In the genomic region with DNA sequence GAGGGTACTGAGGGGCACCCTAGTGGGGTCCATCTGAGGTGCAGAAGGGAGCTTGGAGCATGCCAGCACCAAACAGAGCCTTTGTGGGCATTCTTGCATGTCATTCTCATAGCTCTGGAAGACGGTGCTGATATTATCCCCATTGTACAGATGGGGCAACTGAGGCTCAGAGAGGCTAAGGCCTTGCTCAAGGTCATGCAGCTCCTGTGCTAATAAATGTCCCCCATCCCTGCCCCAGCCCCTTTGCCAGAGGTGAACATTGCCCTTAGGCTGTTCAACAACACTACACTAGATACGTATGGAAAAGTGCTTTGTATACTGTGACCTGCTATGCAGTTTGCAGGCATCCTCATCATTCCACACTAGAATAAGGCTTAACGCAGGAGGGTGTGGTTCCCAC, we compare ENCODE assay signal across 19 cellular contexts. TPM values are rescaled to one million over a fixed set of nuclear protein-coding genes. Genes with fewer than 3 reads are reported as not detected.
A peak's percentile ranks its signal among the peaks of the same experiment; 100 is the strongest.
DNase-seq lines count a peak whose midpoint lies in the region; ATAC-seq, FAIRE-seq and TF ChIP-seq lines count a peak whose summit lies in the region.
"Had no signal": no experiment of that assay in that cellular context is flagged by ENCODE, and none has a peak within 500 bp of the region (broad histone marks: within the 10 kb centered on the region; RNA-seq: fewer than 3 reads in every experiment).

No MANE protein-coding gene starts in this region.

- H3K4me3 ChIP-seq in HepG2 (replicated peaks in 1 of 3; ENCODE audit: insufficient read depth in 1 of 3, low read depth in 2 of 3, low read length in 3 of 3) (no peak overlapping the region), right lobe of liver (no peak overlapping the region), K562 (no peak overlapping the region), skeletal muscle tissue (ENCODE audit: low read length in 3 of 3) (no peak overlapping the region)
- H3K4me3 ChIP-seq: A549 had no signal

- H4K20me1 ChIP-seq in HepG2 (ENCODE audit: insufficient read depth, low read length), result no peaks in the 10 kb centered on the region
- H4K20me1 ChIP-seq in K562 (replicated peaks; ENCODE audit: control insufficient read depth, insufficient read depth, low read length), result peaks cover 3% of the 10 kb centered on the region; the same call in 1 of the 2 replicates

- in situ Hi-C loops in HepG2 (cut with HindIII; ENCODE audit: extremely low pct_ligation_motif_present, low pct_unique_long_range_greater_than_20kb) (no loop called here), K562 (cut with MboI) (no loop called here)

- ATAC-seq in HepG2 (no peak), right lobe of liver (no peak), K562 (no peak), HG02938 (IDR thresholded peaks at IDR 0.05; ENCODE audit: unreplicated experiment) (no peak)
- ATAC-seq: A549; CD8-positive, alpha-beta T cell had no signal

- BruUV-seq in HepG2 (replicated peaks; lab: Mats Ljungman, UMichigan) (no TSS peak), K562 (replicated peaks; lab: Mats Ljungman, UMichigan) (no TSS peak)

- no peak for FAIRE-seq in HepG2 (lab: Jason Lieb, UNC)
- no peak for FAIRE-seq in K562 (lab: Jason Lieb, UNC)
- FAIRE-seq: A549, D721Med, GM12892 had no signal

- TF ChIP-seq RAD21 in HepG2 (CRISPR knock-in tag; IDR thresholded peaks at IDR 0.05) (no peak), K562 (CRISPR knock-in tag; conservative IDR thresholded peaks at IDR 0.05 in 1 of 2, IDR thresholded peaks at IDR 0.05 in 1 of 2) (no peak)

- intact Hi-C loops in HepG2 (cut with micrococcal nuclease; ENCODE audit: unreplicated experiment), result no loop called here
- intact Hi-C loops in right lobe of liver (cut with DNase I), result no loop called here
- intact Hi-C loops in K562 (cut with micrococcal nuclease), result no loop called here

- CTCF ChIA-PET in HepG2 (lab: Yijun Ruan, JAX; ENCODE audit: low intra/inter-chr PET ratio, low total read pairs), result no interaction called here
- CTCF ChIA-PET in K562 (lab: Yijun Ruan, JAX; ENCODE audit: low intra/inter-chr PET ratio), result no interaction called here

- no peak for TF ChIP-seq CTCF in HepG2 (CRISPR knock-in tag; IDR thresholded peaks at IDR 0.05)
- TF ChIP-seq CTCF in right lobe of liver (IDR thresholded peaks at IDR 0.05), result no peak
- TF ChIP-seq CTCF in K562 (IDR thresholded peaks at IDR 0.05 in 2 of 3, conservative IDR thresholded peaks at IDR 0.05 in 1 of 3; ENCODE audit: insufficient read depth in 2 of 3, low read depth in 1 of 3, low read length in 3 of 3), result no peak

- H2AFZ ChIP-seq in HepG2 (ENCODE audit: low read length) (no peak overlapping the region), K562 (ENCODE audit: low read depth, low read length) (no peak overlapping the region)

- H3K9me3 ChIP-seq in HepG2 (ENCODE audit: low read length) (no peaks in the 10 kb centered on the region), right lobe of liver (no peaks in the 10 kb centered on the region), K562 (replicated peaks; ENCODE audit: control insufficient read depth, insufficient read depth, low read depth, low read length) (no peaks in the 10 kb centered on the region), skeletal muscle tissue (ENCODE audit: control insufficient read depth in 3 of 3, low read length in 3 of 3) (no peaks in the 10 kb centered on the region)
- H3K9me3 ChIP-seq: A549, BE2C had no signal

- no peak overlapping the region for H3K27ac ChIP-seq in HepG2 (ENCODE audit: extremely low read length, insufficient read depth, low read length)
- no peak overlapping the region for H3K27ac ChIP-seq in right lobe of liver
- no peak overlapping the region for H3K27ac ChIP-seq in K562 (ENCODE audit: extremely low read depth, low read depth, low read length)
- peak overlapping the region; percentile 56 for H3K27ac ChIP-seq in skeletal muscle tissue (ENCODE audit: low read depth, low read length)

- H3K4me1 ChIP-seq in HepG2 (ENCODE audit: insufficient read depth, low read length) (peaks cover 100% of the 10 kb centered on the region), right lobe of liver (peaks cover 0 to 23% (median 9%) of the 10 kb centered on the region in 4 donors), K562 (replicated peaks in 1 of 2; ENCODE audit: control insufficient read depth in 2 of 2, insufficient read depth in 2 of 2, low read length in 2 of 2) (peaks cover 1 to 2% of the 10 kb centered on the region in 2 experiments; a peak in 3 of 5 replicates), skeletal muscle tissue (ENCODE audit: control insufficient read depth in 3 of 3, insufficient read depth in 3 of 3, low read length in 3 of 3) (peaks cover 45 to 62% (median 46%) of the 10 kb centered on the region in 3 donors)

- no peak for TF ChIP-seq POLR2A in HepG2 (IDR thresholded peaks at IDR 0.05; ENCODE audit: insufficient read depth in 1 of 2, low read depth in 2 of 2, low read length in 2 of 2)
- no peak for TF ChIP-seq POLR2A in right lobe of liver (IDR thresholded peaks at IDR 0.05)
- no peak for TF ChIP-seq POLR2A in K562 (conservative IDR thresholded peaks at IDR 0.05)

- 28% methylated on average over 3 of the region's 3 CpGs for WGBS in HepG2 (ENCODE audit: low lambda C conversion rate)
- WGBS in right lobe of liver (ENCODE audit: insufficient coverage, low coverage, low lambda C conversion rate, missing lambda C conversion rate), result 80% methylated on average over 1 of the region's 3 CpGs
- 0% methylated on average over 3 of the region's 3 CpGs for WGBS in K562 (ENCODE audit: insufficient coverage, low coverage, missing lambda C conversion rate)

- H3K9me1 ChIP-seq in K562 (ENCODE audit: control insufficient read depth, insufficient read depth, low read length), result no peaks in the 10 kb centered on the region

- POLR2A ChIA-PET in HepG2 (lab: Yijun Ruan, JAX) (interaction anchor here (0.9 to 2.0 kb wide), 2 partner anchors 34 to 194 kb away, joined by 3 to 6 read pairs; a partner anchor contains a TSS), K562 (lab: Yijun Ruan, JAX) (interaction anchor here (0.5 kb wide), 1 partner anchor 193 kb away, joined by 3 read pairs; no protein-coding TSS in a partner anchor)

- peak overlapping the region; percentile 38; the same call in 1 of the 2 replicates for H3K4me2 ChIP-seq in HepG2 (ENCODE audit: low read depth, low read length)
- H3K4me2 ChIP-seq in K562 (ENCODE audit: insufficient read depth, low read length), result no peak overlapping the region
- H3K4me2 ChIP-seq: A549 had no signal

- H3K79me2 ChIP-seq in HepG2 (ENCODE audit: insufficient read depth, low read length) (no peaks in the 10 kb centered on the region), K562 (ENCODE audit: control insufficient read depth, insufficient read depth, low read length) (no peaks in the 10 kb centered on the region)

- no peak for DNase-seq in HepG2 (ENCODE audit: low spot score)
- DNase-seq in right lobe of liver, result no peak
- DNase-seq in K562 (ENCODE audit: extremely low read depth in 1 of 4, low spot score in 3 of 4), result no peak
- no peak for DNase-seq in activated CD4-positive, alpha-beta T cell treated with anti-CD3 and anti-CD28 coated beads, Interleukin-2, amount 50 U/mL, for 48 hours
- DNase-seq in LoVo (ENCODE audit: low spot score), result no peak
- DNase-seq: BE2C; CD8-positive, alpha-beta T cell; COR-L47; DMS153; DND-41; GDM1; GOT3; H9 had no signal

- no peak for TF ChIP-seq EP300 in HepG2 (IDR thresholded peaks at IDR 0.05; ENCODE audit: low read depth in 2 of 2, low read length in 2 of 2)
- TF ChIP-seq EP300 in HepG2 (CRISPR knock-in tag; IDR thresholded peaks at IDR 0.05; ENCODE audit: borderline replicate concordance), result no peak
- no peak for TF ChIP-seq EP300 in K562 (IDR thresholded peaks at IDR 0.05; ENCODE audit: low read length)

- H3K36me3 ChIP-seq in HepG2 (replicated peaks in 1 of 2; ENCODE audit: control insufficient read depth in 1 of 2, insufficient read depth in 2 of 2, low read length in 2 of 2) (no peaks in the 10 kb centered on the region), right lobe of liver (no peaks in the 10 kb centered on the region), K562 (ENCODE audit: control insufficient read depth, insufficient read depth, low read length) (no peaks in the 10 kb centered on the region), skeletal muscle tissue (ENCODE audit: control insufficient read depth in 3 of 3, insufficient read depth in 3 of 3, low read length in 3 of 3) (no peaks in the 10 kb centered on the region)
- H3K36me3 ChIP-seq: BE2C had no signal

- no peaks in the 10 kb centered on the region; a peak in 1 of 5 replicates for H3K27me3 ChIP-seq in HepG2 (ENCODE audit: control insufficient read depth in 1 of 2, insufficient read depth in 2 of 2, low read length in 2 of 2)
- H3K27me3 ChIP-seq in right lobe of liver, result no peaks in the 10 kb centered on the region
- H3K27me3 ChIP-seq in K562 (ENCODE audit: control insufficient read depth in 2 of 2, insufficient read depth in 2 of 2, low read length in 2 of 2), result peaks cover 4 to 45% of the 10 kb centered on the region in 2 experiments; a peak in 4 of 5 replicates
- H3K27me3 ChIP-seq in skeletal muscle tissue (ENCODE audit: control insufficient read depth in 3 of 3, insufficient read depth in 3 of 3, low read length in 3 of 3), result no peaks in the 10 kb centered on the region
- H3K27me3 ChIP-seq: BE2C had no signal

- no peak overlapping the region for H3K9ac ChIP-seq in HepG2 (ENCODE audit: insufficient read depth, low read depth, low read length)
- no peak overlapping the region for H3K9ac ChIP-seq in K562 (ENCODE audit: insufficient read depth in 1 of 2, low read depth in 2 of 2, low read length in 2 of 2)
- H3K9ac ChIP-seq in skeletal muscle tissue (ENCODE audit: low read depth in 1 of 3, low read length in 3 of 3), result no peak overlapping the region

RNA-seq across cellular contexts. Expression of a gene that starts 5.5 kb away (rescaled TPM):
- total RNA-seq in HepG2 (2016; rRNA removed; fragmentation: Illumina TruSeq; extraction: Trizol), result 16.7 and 20.8 TPM in 2 replicates
- 17.4 and 17.7 TPM in 2 replicates for total RNA-seq in HepG2 (2016; cell fraction: cytosol; rRNA removed; fragmentation: Illumina TruSeq; extraction: Trizol; ENCODE audit: low read depth)
- 14.4 and 18.0 TPM in 2 replicates for total RNA-seq in HepG2 (2016; cell fraction: insoluble cytoplasmic fraction; rRNA removed; fragmentation: Illumina TruSeq; extraction: Trizol)
- 56.5 and 60.6 TPM in 2 replicates for total RNA-seq in HepG2 (2016; cell fraction: membrane; rRNA removed; fragmentation: Illumina TruSeq; extraction: Trizol)
- total RNA-seq in HepG2 (2016; cell fraction: nucleus; rRNA removed; fragmentation: Illumina TruSeq; extraction: Trizol), result 12.9 and 17.3 TPM in 2 replicates
- polyA plus RNA-seq in HepG2 (2011; rRNA removed), result 39.0 and 53.0 TPM in 2 replicates
- polyA plus RNA-seq in HepG2 (2011; cell fraction: cytosol; rRNA removed), result 32.6 and 36.6 TPM in 2 replicates
- 28.0 and 46.3 TPM in 2 replicates for polyA plus RNA-seq in HepG2 (2011; cell fraction: nucleus; rRNA removed)
- polyA plus RNA-seq in HepG2 (2012), result 66.5 and 66.8 TPM in 2 replicates
- polyA plus RNA-seq in HepG2 (2016; cell fraction: cytosol; fragmentation: Illumina TruSeq; extraction: Trizol; ENCODE audit: low read depth), result 51.2 and 58.4 TPM in 2 replicates
- polyA plus RNA-seq in HepG2 (2016; cell fraction: insoluble cytoplasmic fraction; fragmentation: Illumina TruSeq; extraction: Trizol; ENCODE audit: low read depth), result 34.8 and 53.2 TPM in 2 replicates
- polyA plus RNA-seq in HepG2 (2016; cell fraction: membrane; fragmentation: Illumina TruSeq; extraction: Trizol; ENCODE audit: low read depth), result 96.9 and 114 TPM in 2 replicates
- polyA plus RNA-seq in HepG2 (2016; cell fraction: nucleus; fragmentation: Illumina TruSeq; extraction: Trizol; ENCODE audit: insufficient read depth, low read depth), result 24.4 and 28.5 TPM in 2 replicates
- 15.0 and 50.3 TPM in 2 replicates for polyA minus RNA-seq in HepG2 (2011; rRNA and poly(A)+ RNA removed; ENCODE audit: low replicate concordance)
- 28.8 and 48.7 TPM in 2 replicates for polyA minus RNA-seq in HepG2 (2011; cell fraction: cytosol; rRNA and poly(A)+ RNA removed)
- 20.4 and 20.9 TPM in 2 replicates for polyA minus RNA-seq in HepG2 (2011; cell fraction: nucleus; rRNA and poly(A)+ RNA removed)
- 10 to 100 TPM in 1 of 6 experiments, 1 to 10 TPM in 5; 3.1 to 13.2 (median 5.3) TPM for total RNA-seq in right lobe of liver
- total RNA-seq in K562 (2011; cell fraction: chromatin; rRNA removed; ENCODE audit: low replicate concordance), result 1.5 and 3.3 TPM in 2 replicates
- total RNA-seq in K562 (2011; cell fraction: nucleolus; rRNA removed), result 1.1 and 2.5 TPM in 2 replicates
- total RNA-seq in K562 (2011; cell fraction: nucleoplasm; rRNA removed), result 0.61 and 0.95 TPM in 2 replicates
- total RNA-seq in K562 (2014; rRNA removed), result 1.3 TPM in 2 replicates
- total RNA-seq in K562 (2014; rRNA removed; fragmentation: Illumina TruSeq; extraction: Trizol), result 0.80 and 1.3 TPM in 2 replicates
- total RNA-seq in K562 (2015; rRNA removed; fragmentation: Illumina TruSeq; extraction: Trizol), result 0.90 and 2.5 TPM in 2 replicates
- total RNA-seq in K562 (2021), result 2.6 and 4.3 TPM in 2 replicates
- polyA plus RNA-seq in K562 (2011; rRNA removed), result 0.89 and 1.4 TPM in 2 replicates
- 0.94 and 2.4 TPM in 2 replicates for polyA plus RNA-seq in K562 (2011; cell fraction: cytosol; rRNA removed)
- 1.1 and 1.5 TPM in 2 replicates for polyA plus RNA-seq in K562 (2011; cell fraction: nucleus; rRNA removed)
- 2.0 and 4.1 TPM in 2 replicates for polyA plus RNA-seq in K562 (2012)
- 2.9 and 3.6 TPM in 2 replicates for polyA plus RNA-seq in K562 (2014; fragmentation: Illumina TruSeq; extraction: Trizol)
- under 1 TPM; 0.11 to 0.31 TPM for polyA plus RNA-seq in K562 (2014; fragmentation: Nextera tagmentation; extraction: Ambion mirVana)
- polyA plus RNA-seq in K562 (2014; rRNA removed), result 0.90 and 4.2 TPM in 2 replicates
- 0.81 and 1.3 TPM in 2 replicates for polyA minus RNA-seq in K562 (2011; rRNA and poly(A)+ RNA removed)
- 1.3 and 1.5 TPM in 2 replicates for polyA minus RNA-seq in K562 (2011; cell fraction: cytosol; rRNA and poly(A)+ RNA removed)
- 0.67 and 1.00 TPM in 2 replicates for polyA minus RNA-seq in K562 (2011; cell fraction: nucleus; rRNA and poly(A)+ RNA removed)
- 10.4 TPM for total RNA-seq in skeletal muscle tissue
- polyA plus RNA-seq: CD14-positive monocyte had no signal
